In genomic region chr1:42837742-42838141, GRCh38 we compare ENCODE assay signal across 21 cellular contexts. TPM values are rescaled to one million over a fixed set of nuclear protein-coding genes. Genes with fewer than 3 reads are reported as not detected.
"Had no signal": no experiment of that assay in that cellular context is flagged by ENCODE, and none has a peak within 500 bp of the region (broad histone marks: within the 10 kb centered on the region; RNA-seq: fewer than 3 reads in every experiment).

No MANE protein-coding gene starts in this region.

- H3K9me3 Mint-ChIP-seq: activated CD4-positive, alpha-beta memory T cell treated with anti-CD3 and anti-CD28 coated beads, Interleukin-2, amount 10 ng/mL, durations not matched to agents 7 days and 5 days; activated naive CD8-positive, alpha-beta T cell treated with anti-CD3 and anti-CD28 coated beads, Interleukin-2, amount 10 ng/mL, durations not matched to agents 7 days and 5 days; activated T-helper 2 cell treated with anti-CD3 and anti-CD28 coated beads, Interferon-gamma antibody, Interleukin-2, Interleukin-4, amounts not matched to agents 10 μg/mL and 5 μg/mL and 100 μg/mL, durations not matched to agents 14 hours and 24 hours and 36 hours; naive B cell; neural progenitor cell had no signal

- H3K4me3 ChIP-seq: mucosa of descending colon, neural progenitor cell, spleen, suprapubic skin had no signal

- H3K27me3 Mint-ChIP-seq: activated CD4-positive, alpha-beta memory T cell treated with anti-CD3 and anti-CD28 coated beads, Interleukin-2, amount 10 ng/mL, durations not matched to agents 7 days and 5 days; activated CD8-positive, alpha-beta memory T cell treated with anti-CD3 and anti-CD28 coated beads, Interleukin-2, amount 10 ng/mL, durations not matched to agents 7 days and 5 days; activated naive CD8-positive, alpha-beta T cell treated with anti-CD3 and anti-CD28 coated beads, Interleukin-2, amount 10 ng/mL, durations not matched to agents 7 days and 5 days; naive B cell had no signal

- DNase-seq: activated CD4-positive, alpha-beta memory T cell treated with anti-CD3 and anti-CD28 coated beads, Interleukin-2, amount 10 ng/mL, durations not matched to agents 7 days and 5 days; activated CD4-positive, alpha-beta T cell treated with anti-CD3 and anti-CD28 coated beads for 48 hours; activated CD4-positive, CD25-positive, alpha-beta regulatory T cell; activated CD8-positive, alpha-beta memory T cell treated with anti-CD3 and anti-CD28 coated beads, Interleukin-2, amount 10 ng/mL, durations not matched to agents 7 days and 5 days; activated naive CD4-positive, alpha-beta T cell treated with Interleukin-2 at 50 U/mL for 16 hours; activated naive CD8-positive, alpha-beta T cell treated with anti-CD3 and anti-CD28 coated beads, Interleukin-2, amount 10 ng/mL, durations not matched to agents 7 days and 5 days; caudate nucleus; erythroblast; foreskin melanocyte; glutamatergic neuron; left colon; mammary epithelial cell; mucosa of descending colon; naive B cell; SK-N-SH; spleen; stimulated activated naive CD4-positive, alpha-beta T cell; trophoblast cell had no signal

- ATAC-seq: activated CD8-positive, alpha-beta memory T cell treated with anti-CD3 and anti-CD28 coated beads, Interleukin-2, amount 10 ng/mL, durations not matched to agents 7 days and 5 days had no signal

- H3K27me3 ChIP-seq: neural progenitor cell, spleen, suprapubic skin had no signal

- H3K36me3 Mint-ChIP-seq: activated CD8-positive, alpha-beta memory T cell treated with anti-CD3 and anti-CD28 coated beads, Interleukin-2, amount 10 ng/mL, durations not matched to agents 7 days and 5 days; naive B cell had no signal

- H3K27ac ChIP-seq: neural progenitor cell, spleen, suprapubic skin had no signal

- H3K9me3 ChIP-seq: mucosa of descending colon, SK-N-SH, spleen, suprapubic skin had no signal

- H3K4me3 Mint-ChIP-seq: activated CD4-positive, alpha-beta memory T cell treated with anti-CD3 and anti-CD28 coated beads, Interleukin-2, amount 10 ng/mL, durations not matched to agents 7 days and 5 days; activated CD8-positive, alpha-beta memory T cell treated with anti-CD3 and anti-CD28 coated beads, Interleukin-2, amount 10 ng/mL, durations not matched to agents 7 days and 5 days; activated naive CD8-positive, alpha-beta T cell treated with anti-CD3 and anti-CD28 coated beads, Interleukin-2, amount 10 ng/mL, durations not matched to agents 7 days and 5 days; neural progenitor cell had no signal

- H3K27ac Mint-ChIP-seq: activated CD4-positive, alpha-beta memory T cell treated with anti-CD3 and anti-CD28 coated beads, Interleukin-2, amount 10 ng/mL, durations not matched to agents 7 days and 5 days; activated CD8-positive, alpha-beta memory T cell treated with anti-CD3 and anti-CD28 coated beads, Interleukin-2, amount 10 ng/mL, durations not matched to agents 7 days and 5 days; activated naive CD8-positive, alpha-beta T cell treated with anti-CD3 and anti-CD28 coated beads, Interleukin-2, amount 10 ng/mL, durations not matched to agents 7 days and 5 days; activated T-helper 2 cell treated with anti-CD3 and anti-CD28 coated beads, Interferon-gamma antibody, Interleukin-2, Interleukin-4, amounts not matched to agents 10 μg/mL and 5 μg/mL and 100 μg/mL, durations not matched to agents 14 hours and 24 hours and 36 hours; neural progenitor cell had no signal

- H3K4me1 ChIP-seq: neural progenitor cell, suprapubic skin had no signal

- H3K4me1 Mint-ChIP-seq: activated CD4-positive, alpha-beta memory T cell treated with anti-CD3 and anti-CD28 coated beads, Interleukin-2, amount 10 ng/mL, durations not matched to agents 7 days and 5 days; activated CD8-positive, alpha-beta memory T cell treated with anti-CD3 and anti-CD28 coated beads, Interleukin-2, amount 10 ng/mL, durations not matched to agents 7 days and 5 days had no signal

RNA-seq across cellular contexts. Expression of gene TMEM269, which starts 53.0 kb away (rescaled TPM):
- total RNA-seq: activated CD4-positive, alpha-beta memory T cell treated with anti-CD3 and anti-CD28 coated beads, Interleukin-2, amount 10 ng/mL, durations not matched to agents 7 days and 5 days; mucosa of descending colon had no signal
